1 cellular context compared by ENCODE assay signal in the genomic region with DNA sequence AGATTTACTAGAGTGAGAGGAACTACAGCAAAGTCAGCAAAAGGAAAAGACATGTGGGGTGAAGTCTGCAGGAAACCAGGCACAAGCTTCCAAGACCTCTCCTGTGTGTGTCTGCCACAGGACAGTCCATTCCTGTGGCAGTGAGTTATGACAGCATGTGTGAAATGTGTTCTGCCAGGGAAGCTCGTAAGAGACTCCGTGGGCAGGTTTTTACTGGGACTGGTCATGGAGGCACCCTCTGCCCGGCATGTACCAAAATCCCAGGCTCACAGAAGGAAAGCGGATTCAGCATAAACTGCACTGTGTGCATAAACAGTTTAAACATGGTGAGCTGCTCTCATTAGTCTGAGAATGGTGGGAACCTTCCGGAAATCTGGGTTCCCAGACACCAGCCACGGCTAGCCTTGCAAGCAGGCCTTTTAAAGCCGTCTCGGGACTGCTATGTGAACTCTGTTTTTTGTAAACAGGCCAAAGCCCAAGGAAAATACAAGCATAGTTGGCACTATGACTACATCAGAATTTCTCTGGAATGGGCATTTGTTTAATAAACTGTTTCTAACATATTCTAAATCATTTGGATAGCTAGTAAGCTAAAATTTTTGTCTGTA.
TF ChIP-seq lines count a peak whose summit lies in the region.

No MANE protein-coding gene starts in this region.

TF ChIP-seq in GM23338, 12 proteins besides CTCF, POLR2A, EP300 and RAD21 (continued from another document):
- TF ChIP-seq JUNB (IDR thresholded peaks at IDR 0.05; ENCODE audit: unreplicated experiment): no peak
- TF ChIP-seq CREB1 (CRISPR knock-in tag; IDR thresholded peaks at IDR 0.05; ENCODE audit: low read depth): no peak
- TF ChIP-seq, protein P1, sequence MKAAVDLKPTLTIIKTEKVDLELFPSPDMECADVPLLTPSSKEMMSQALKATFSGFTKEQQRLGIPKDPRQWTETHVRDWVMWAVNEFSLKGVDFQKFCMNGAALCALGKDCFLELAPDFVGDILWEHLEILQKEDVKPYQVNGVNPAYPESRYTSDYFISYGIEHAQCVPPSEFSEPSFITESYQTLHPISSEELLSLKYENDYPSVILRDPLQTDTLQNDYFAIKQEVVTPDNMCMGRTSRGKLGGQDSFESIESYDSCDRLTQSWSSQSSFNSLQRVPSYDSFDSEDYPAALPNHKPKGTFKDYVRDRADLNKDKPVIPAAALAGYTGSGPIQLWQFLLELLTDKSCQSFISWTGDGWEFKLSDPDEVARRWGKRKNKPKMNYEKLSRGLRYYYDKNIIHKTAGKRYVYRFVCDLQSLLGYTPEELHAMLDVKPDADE (IDR thresholded peaks at IDR 0.05): no peak
- TF ChIP-seq EZH2phosphoT487 (IDR thresholded peaks at IDR 0.05; ENCODE audit: unreplicated experiment): no peak
- no peak for TF ChIP-seq EZH2 (IDR thresholded peaks at IDR 0.05; ENCODE audit: low read depth, unreplicated experiment)
- TF ChIP-seq, protein P2, sequence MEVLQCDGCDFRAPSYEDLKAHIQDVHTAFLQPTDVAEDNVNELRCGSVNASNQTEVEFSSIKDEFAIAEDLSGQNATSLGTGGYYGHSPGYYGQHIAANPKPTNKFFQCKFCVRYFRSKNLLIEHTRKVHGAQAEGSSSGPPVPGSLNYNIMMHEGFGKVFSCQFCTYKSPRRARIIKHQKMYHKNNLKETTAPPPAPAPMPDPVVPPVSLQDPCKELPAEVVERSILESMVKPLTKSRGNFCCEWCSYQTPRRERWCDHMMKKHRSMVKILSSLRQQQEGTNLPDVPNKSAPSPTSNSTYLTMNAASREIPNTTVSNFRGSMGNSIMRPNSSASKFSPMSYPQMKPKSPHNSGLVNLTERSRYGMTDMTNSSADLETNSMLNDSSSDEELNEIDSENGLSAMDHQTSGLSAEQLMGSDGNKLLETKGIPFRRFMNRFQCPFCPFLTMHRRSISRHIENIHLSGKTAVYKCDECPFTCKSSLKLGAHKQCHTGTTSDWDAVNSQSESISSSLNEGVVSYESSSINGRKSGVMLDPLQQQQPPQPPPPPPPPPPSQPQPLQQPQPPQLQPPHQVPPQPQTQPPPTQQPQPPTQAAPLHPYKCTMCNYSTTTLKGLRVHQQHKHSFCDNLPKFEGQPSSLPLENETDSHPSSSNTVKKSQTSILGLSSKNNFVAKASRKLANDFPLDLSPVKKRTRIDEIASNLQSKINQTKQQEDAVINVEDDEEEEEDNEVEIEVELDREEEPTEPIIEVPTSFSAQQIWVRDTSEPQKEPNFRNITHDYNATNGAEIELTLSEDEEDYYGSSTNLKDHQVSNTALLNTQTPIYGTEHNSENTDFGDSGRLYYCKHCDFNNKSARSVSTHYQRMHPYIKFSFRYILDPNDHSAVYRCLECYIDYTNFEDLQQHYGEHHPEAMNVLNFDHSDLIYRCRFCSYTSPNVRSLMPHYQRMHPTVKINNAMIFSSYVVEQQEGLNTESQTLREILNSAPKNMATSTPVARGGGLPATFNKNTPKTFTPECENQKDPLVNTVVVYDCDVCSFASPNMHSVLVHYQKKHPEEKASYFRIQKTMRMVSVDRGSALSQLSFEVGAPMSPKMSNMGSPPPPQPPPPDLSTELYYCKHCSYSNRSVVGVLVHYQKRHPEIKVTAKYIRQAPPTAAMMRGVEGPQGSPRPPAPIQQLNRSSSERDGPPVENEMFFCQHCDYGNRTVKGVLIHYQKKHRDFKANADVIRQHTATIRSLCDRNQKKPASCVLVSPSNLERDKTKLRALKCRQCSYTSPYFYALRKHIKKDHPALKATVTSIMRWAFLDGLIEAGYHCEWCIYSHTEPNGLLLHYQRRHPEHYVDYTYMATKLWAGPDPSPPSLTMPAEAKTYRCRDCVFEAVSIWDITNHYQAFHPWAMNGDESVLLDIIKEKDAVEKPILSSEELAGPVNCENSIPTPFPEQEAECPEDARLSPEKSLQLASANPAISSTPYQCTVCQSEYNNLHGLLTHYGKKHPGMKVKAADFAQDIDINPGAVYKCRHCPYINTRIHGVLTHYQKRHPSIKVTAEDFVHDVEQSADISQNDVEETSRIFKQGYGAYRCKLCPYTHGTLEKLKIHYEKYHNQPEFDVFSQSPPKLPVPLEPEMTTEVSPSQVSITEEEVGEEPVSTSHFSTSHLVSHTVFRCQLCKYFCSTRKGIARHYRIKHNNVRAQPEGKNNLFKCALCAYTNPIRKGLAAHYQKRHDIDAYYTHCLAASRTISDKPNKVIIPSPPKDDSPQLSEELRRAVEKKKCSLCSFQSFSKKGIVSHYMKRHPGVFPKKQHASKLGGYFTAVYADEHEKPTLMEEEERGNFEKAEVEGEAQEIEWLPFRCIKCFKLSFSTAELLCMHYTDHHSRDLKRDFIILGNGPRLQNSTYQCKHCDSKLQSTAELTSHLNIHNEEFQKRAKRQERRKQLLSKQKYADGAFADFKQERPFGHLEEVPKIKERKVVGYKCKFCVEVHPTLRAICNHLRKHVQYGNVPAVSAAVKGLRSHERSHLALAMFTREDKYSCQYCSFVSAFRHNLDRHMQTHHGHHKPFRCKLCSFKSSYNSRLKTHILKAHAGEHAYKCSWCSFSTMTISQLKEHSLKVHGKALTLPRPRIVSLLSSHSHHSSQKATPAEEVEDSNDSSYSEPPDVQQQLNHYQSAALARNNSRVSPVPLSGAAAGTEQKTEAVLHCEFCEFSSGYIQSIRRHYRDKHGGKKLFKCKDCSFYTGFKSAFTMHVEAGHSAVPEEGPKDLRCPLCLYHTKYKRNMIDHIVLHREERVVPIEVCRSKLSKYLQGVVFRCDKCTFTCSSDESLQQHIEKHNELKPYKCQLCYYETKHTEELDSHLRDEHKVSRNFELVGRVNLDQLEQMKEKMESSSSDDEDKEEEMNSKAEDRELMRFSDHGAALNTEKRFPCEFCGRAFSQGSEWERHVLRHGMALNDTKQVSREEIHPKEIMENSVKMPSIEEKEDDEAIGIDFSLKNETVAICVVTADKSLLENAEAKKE (CRISPR knock-in tag; IDR thresholded peaks at IDR 0.05): no peak
- TF ChIP-seq ZNF114 (CRISPR knock-in tag; IDR thresholded peaks at IDR 0.05): no peak
